Comparison of ENCODE assay signal across 1 cellular context in the genomic region with DNA sequence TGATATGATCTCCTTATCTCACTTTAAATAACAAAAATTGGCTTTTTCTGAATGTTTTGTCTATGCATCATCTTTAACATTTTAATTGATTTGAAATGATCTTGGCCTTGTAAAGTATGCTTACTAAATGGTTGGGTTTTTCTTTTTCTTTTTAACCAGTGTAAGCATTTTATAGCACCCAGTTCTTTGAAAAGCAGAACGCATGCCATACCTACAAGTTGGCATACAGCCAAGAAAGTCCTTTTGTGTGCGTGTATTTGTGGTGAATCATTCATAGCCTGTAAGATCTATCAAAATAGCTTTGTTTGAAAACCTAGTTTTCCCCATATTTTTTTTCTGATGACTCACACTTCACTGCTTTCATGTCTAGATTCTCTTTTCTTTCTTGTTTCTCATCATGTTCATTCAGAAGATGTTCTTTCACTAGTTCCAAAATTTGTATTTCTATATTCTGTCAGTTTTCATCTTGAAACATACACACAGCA.
TF ChIP-seq lines count a peak whose summit lies in the region.

No MANE protein-coding gene starts in this region.

TF ChIP-seq in HEK293, 187 proteins besides CTCF, POLR2A, EP300 and RAD21 (continued from another document and continues in another):
- TF ChIP-seq, protein P1, sequence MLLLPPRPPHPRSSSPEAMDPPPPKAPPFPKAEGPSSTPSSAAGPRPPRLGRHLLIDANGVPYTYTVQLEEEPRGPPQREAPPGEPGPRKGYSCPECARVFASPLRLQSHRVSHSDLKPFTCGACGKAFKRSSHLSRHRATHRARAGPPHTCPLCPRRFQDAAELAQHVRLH (tag by site-specific recombination; IDR thresholded peaks at IDR 0.05), result no peak
- TF ChIP-seq HOXC10 (CRISPR knock-in tag; IDR thresholded peaks at IDR 0.05) (no peak), ZSCAN30 (tag by site-specific recombination; IDR thresholded peaks at IDR 0.05) (no peak), BCL11B (tag by site-specific recombination; IDR thresholded peaks at IDR 0.05; ENCODE audit: low read depth) (no peak), AEBP2 (tag by site-specific recombination; IDR thresholded peaks at IDR 0.05; ENCODE audit: borderline replicate concordance) (no peak), ZNF792 (tag by site-specific recombination; IDR thresholded peaks at IDR 0.05) (no peak), ELK4 (IDR thresholded peaks at IDR 0.05; ENCODE audit: borderline replicate concordance, low read depth, low read length) (no peak), ZBTB8A (tag by site-specific recombination; IDR thresholded peaks at IDR 0.05) (no peak), MYNN (tag by site-specific recombination; IDR thresholded peaks at IDR 0.05; ENCODE audit: borderline replicate concordance) (no peak), OVOL3 (tag by site-specific recombination; IDR thresholded peaks at IDR 0.05) (no peak), SP2 (tag by site-specific recombination; IDR thresholded peaks at IDR 0.05) (no peak), ZSCAN18 (tag by site-specific recombination; IDR thresholded peaks at IDR 0.05) (no peak), ZNF398 (tag by site-specific recombination; IDR thresholded peaks at IDR 0.05) (no peak), ZNF19 (tag by site-specific recombination; IDR thresholded peaks at IDR 0.05; ENCODE audit: low read depth) (no peak), BCL11A (tag by site-specific recombination; IDR thresholded peaks at IDR 0.05; ENCODE audit: low read depth) (no peak), GLIS1 (tag by site-specific recombination; IDR thresholded peaks at IDR 0.05) (no peak), TCF7L2 (IDR thresholded peaks at IDR 0.05; ENCODE audit: borderline replicate concordance, low read depth, low read length) (no peak), ZNF747 (tag by site-specific recombination; IDR thresholded peaks at IDR 0.05) (no peak), ZNF529 (tag by site-specific recombination; IDR thresholded peaks at IDR 0.05; ENCODE audit: insufficient replicate concordance) (no peak), ZNF148 (tag by site-specific recombination; IDR thresholded peaks at IDR 0.05; ENCODE audit: borderline replicate concordance) (no peak), ZNF785 (tag by site-specific recombination; IDR thresholded peaks at IDR 0.05) (no peak), ZNF311 (tag by site-specific recombination; IDR thresholded peaks at IDR 0.05; ENCODE audit: borderline replicate concordance) (no peak), ZNF433 (tag by site-specific recombination; IDR thresholded peaks at IDR 0.05; ENCODE audit: low read depth) (no peak), ZNF175 (tag by site-specific recombination; IDR thresholded peaks at IDR 0.05) (no peak), ZNF677 (tag by site-specific recombination; IDR thresholded peaks at IDR 0.05) (0 out of 2 replicates have a peak, but pooled peaks have one; percentile 26), ZSCAN23 (tag by site-specific recombination; IDR thresholded peaks at IDR 0.05) (no peak), SCRT1 (tag by site-specific recombination; IDR thresholded peaks at IDR 0.05; ENCODE audit: borderline replicate concordance) (no peak), ZNF184 (tag by site-specific recombination; IDR thresholded peaks at IDR 0.05) (peak; percentile 76; the same call in 1 of the 2 replicates), ZNF18 (tag by site-specific recombination; IDR thresholded peaks at IDR 0.05) (no peak), ZNF121 (tag by site-specific recombination; IDR thresholded peaks at IDR 0.05) (no peak), PRDM2 (tag by site-specific recombination; IDR thresholded peaks at IDR 0.05; ENCODE audit: borderline replicate concordance) (no peak), ZNF391 (tag by site-specific recombination; IDR thresholded peaks at IDR 0.05; ENCODE audit: borderline replicate concordance, low read depth) (no peak)
- TF ChIP-seq, protein P2, sequence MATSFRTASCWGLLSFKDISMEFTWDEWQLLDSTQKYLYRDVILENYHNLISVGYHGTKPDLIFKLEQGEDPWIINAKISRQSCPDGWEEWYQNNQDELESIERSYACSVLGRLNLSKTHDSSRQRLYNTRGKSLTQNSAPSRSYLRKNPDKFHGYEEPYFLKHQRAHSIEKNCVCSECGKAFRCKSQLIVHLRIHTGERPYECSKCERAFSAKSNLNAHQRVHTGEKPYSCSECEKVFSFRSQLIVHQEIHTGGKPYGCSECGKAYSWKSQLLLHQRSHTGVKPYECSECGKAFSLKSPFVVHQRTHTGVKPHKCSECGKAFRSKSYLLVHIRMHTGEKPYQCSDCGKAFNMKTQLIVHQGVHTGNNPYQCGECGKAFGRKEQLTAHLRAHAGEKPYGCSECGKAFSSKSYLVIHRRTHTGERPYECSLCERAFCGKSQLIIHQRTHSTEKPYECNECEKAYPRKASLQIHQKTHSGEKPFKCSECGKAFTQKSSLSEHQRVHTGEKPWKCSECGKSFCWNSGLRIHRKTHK (tag by site-specific recombination; IDR thresholded peaks at IDR 0.05), result no peak
- TF ChIP-seq, protein P3, sequence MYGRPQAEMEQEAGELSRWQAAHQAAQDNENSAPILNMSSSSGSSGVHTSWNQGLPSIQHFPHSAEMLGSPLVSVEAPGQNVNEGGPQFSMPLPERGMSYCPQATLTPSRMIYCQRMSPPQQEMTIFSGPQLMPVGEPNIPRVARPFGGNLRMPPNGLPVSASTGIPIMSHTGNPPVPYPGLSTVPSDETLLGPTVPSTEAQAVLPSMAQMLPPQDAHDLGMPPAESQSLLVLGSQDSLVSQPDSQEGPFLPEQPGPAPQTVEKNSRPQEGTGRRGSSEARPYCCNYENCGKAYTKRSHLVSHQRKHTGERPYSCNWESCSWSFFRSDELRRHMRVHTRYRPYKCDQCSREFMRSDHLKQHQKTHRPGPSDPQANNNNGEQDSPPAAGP (tag by site-specific recombination; IDR thresholded peaks at IDR 0.05), result no peak
